In the genomic region with DNA sequence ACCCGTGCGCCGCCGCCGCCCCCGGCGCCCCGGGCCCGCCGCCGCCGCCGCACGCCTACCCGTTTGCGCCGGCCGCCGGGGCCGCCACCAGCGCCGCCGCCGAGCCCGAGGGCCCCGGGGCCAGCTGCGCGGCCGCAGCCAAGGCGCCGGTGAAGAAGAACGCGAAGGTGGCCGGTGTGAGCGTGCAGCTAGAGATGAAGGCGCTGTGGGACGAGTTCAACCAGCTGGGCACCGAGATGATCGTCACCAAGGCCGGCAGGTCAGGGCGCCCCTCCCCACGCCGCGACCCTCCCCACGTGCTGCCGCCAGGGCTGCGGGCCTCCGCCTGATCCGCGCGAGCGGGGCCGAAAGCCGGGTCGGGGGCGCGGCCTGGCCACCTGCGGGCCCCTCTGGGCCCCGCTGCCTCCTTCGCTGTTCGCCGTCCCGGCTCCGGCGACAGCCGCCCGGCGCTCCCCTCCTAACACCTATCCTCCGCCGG, we compare ENCODE assay signal across 16 cellular contexts. TPM values are rescaled to one million over a fixed set of nuclear protein-coding genes. Genes with fewer than 3 reads are reported as not detected.
DNase-seq lines count a peak whose midpoint lies in the region; ATAC-seq, FAIRE-seq and TF ChIP-seq lines count a peak whose summit lies in the region.
"Had no signal": no experiment of that assay in that cellular context is flagged by ENCODE, and none has a peak within 500 bp of the region (broad histone marks: within the 10 kb centered on the region; RNA-seq: fewer than 3 reads in every experiment).

No MANE protein-coding gene starts in this region.

- H3K36me3 ChIP-seq in BJ (ENCODE audit: control insufficient read depth, insufficient read depth, low read length) (no peaks in the 10 kb centered on the region), prostate gland (no peaks in the 10 kb centered on the region)
- H3K36me3 ChIP-seq: left lung, tibial nerve had no signal

- CTCF ChIA-PET in BJ (lab: Yijun Ruan, JAX) (no interaction called here), HEK293T (lab: Yijun Ruan, JAX) (no interaction called here)

- H3K9me3 ChIP-seq in prostate gland = no peaks in the 10 kb centered on the region
- H3K9me3 ChIP-seq: left lung, tibial nerve had no signal

- peaks cover 23% of the 10 kb centered on the region for H3K27me3 ChIP-seq in BJ (ENCODE audit: control insufficient read depth, insufficient read depth, low read length)
- H3K27me3 ChIP-seq in prostate gland (replicated peaks; ENCODE audit: insufficient read depth) = peaks cover 3% of the 10 kb centered on the region

- no peak for FAIRE-seq in urothelium cell line (lab: Jason Lieb, UNC)

- POLR2A ChIA-PET in BJ (lab: Charles Lee) = no interaction called here
- POLR2A ChIA-PET in HEK293T (lab: Yijun Ruan, JAX) = no interaction called here

- H3K4me3 ChIP-seq in BJ (ENCODE audit: low read depth, low read length) (peak overlapping the region; percentile 21; the same call in 1 of the 2 replicates), coronary artery (peak overlapping the region; percentile 65), prostate gland (peak overlapping the region; percentile 18 to 22)
- H3K4me3 ChIP-seq: left lung had no signal

- no peak for TF ChIP-seq POLR2A in prostate gland (IDR thresholded peaks at IDR 0.05)

- no peak for ATAC-seq in HG03460 (IDR thresholded peaks at IDR 0.05; ENCODE audit: unreplicated experiment)
- no peak for ATAC-seq in HG03025 (IDR thresholded peaks at IDR 0.05; ENCODE audit: low FRiP score, unreplicated experiment)
- ATAC-seq: left lung had no signal

- DNase-seq in BJ (ENCODE audit: low read depth) = no peak
- peak; percentile 46 for DNase-seq in HEK293T (ENCODE audit: extremely low spot score)
- DNase-seq in coronary artery (ENCODE audit: low spot score) = no peak
- no peak for DNase-seq in prostate gland (ENCODE audit: low spot score)
- DNase-seq in NCI-H748 (lab: John Stamatoyannopoulos, UW; ENCODE audit: unreplicated experiment) = no peak
- no peak for DNase-seq in urothelium cell line (ENCODE audit: low spot score)
- DNase-seq: activated CD4-positive, alpha-beta T cell treated with anti-CD3 and anti-CD28 coated beads, Interleukin-2, amount 50 U/mL, for 4 hours; activated naive CD4-positive, alpha-beta T cell; NCI-H1105; NCI-H82 had no signal

- intact Hi-C loops in prostate gland (cut with DNase I) = no loop called here

- peaks cover 5% of the 10 kb centered on the region for H3K4me1 ChIP-seq in prostate gland (replicated peaks)

- no CpG with 5 or more reads among the region's 70 CpGs for WGBS in prostate gland

- TF ChIP-seq CTCF in BJ (IDR thresholded peaks at IDR 0.05; ENCODE audit: insufficient read depth, low read depth, low read length) (no peak), coronary artery (IDR thresholded peaks at IDR 0.05) (no peak), prostate gland (IDR thresholded peaks at IDR 0.05) (no peak)

- H3K27ac ChIP-seq in coronary artery = no peak overlapping the region
- no peak overlapping the region for H3K27ac ChIP-seq in prostate gland
- H3K27ac ChIP-seq: HL-60, left lung had no signal

TF ChIP-seq in HEK293T, 16 proteins besides CTCF, POLR2A, EP300 and RAD21:
- no peak for TF ChIP-seq NFRKB (IDR thresholded peaks at IDR 0.05)
- TF ChIP-seq, protein P1, sequence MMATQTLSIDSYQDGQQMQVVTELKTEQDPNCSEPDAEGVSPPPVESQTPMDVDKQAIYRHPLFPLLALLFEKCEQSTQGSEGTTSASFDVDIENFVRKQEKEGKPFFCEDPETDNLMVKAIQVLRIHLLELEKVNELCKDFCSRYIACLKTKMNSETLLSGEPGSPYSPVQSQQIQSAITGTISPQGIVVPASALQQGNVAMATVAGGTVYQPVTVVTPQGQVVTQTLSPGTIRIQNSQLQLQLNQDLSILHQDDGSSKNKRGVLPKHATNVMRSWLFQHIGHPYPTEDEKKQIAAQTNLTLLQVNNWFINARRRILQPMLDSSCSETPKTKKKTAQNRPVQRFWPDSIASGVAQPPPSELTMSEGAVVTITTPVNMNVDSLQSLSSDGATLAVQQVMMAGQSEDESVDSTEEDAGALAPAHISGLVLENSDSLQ (IDR thresholded peaks at IDR 0.05) = no peak
- no peak for TF ChIP-seq FOXA1 (IDR thresholded peaks at IDR 0.05)
- no peak for TF ChIP-seq FOXM1 (IDR thresholded peaks at IDR 0.05; ENCODE audit: borderline replicate concordance)
- no peak for TF ChIP-seq LEF1 (IDR thresholded peaks at IDR 0.05; ENCODE audit: borderline replicate concordance)
- no peak for TF ChIP-seq SUZ12 (IDR thresholded peaks at IDR 0.05)
- TF ChIP-seq BHLHE40 (IDR thresholded peaks at IDR 0.05; ENCODE audit: borderline replicate concordance) = no peak
- TF ChIP-seq L3MBTL2 (conservative IDR thresholded peaks at IDR 0.05) = no peak; the same call in 1 of the 2 replicates
- TF ChIP-seq ELF4 (IDR thresholded peaks at IDR 0.05) = no peak
- TF ChIP-seq FOXK2 (IDR thresholded peaks at IDR 0.05) = no peak
- TF ChIP-seq TARDBP (IDR thresholded peaks at IDR 0.05) = no peak
- no peak for TF ChIP-seq SP1 (IDR thresholded peaks at IDR 0.05)
- TF ChIP-seq HDGF (IDR thresholded peaks at IDR 0.05; ENCODE audit: borderline replicate concordance) = no peak
- no peak for TF ChIP-seq ZNF384 (IDR thresholded peaks at IDR 0.05)

RNA-seq across cellular contexts. Expression of a gene that starts 0.5 kb away (rescaled TPM):
- not detected in 2 replicates for polyA plus RNA-seq in BJ (2011; rRNA removed)
- polyA minus RNA-seq in BJ (2011; rRNA and poly(A)+ RNA removed) = not detected in 2 replicates
- 10 to 100 TPM; 11.0 to 20.2 TPM for total RNA-seq in prostate gland
- total RNA-seq: chondrocyte had no signal

RNA-seq across cellular contexts. Expression of a gene that starts 37.7 kb away (rescaled TPM):
- 1.3 and 4.2 TPM in 2 replicates for polyA plus RNA-seq in BJ (2011; rRNA removed)
- polyA minus RNA-seq in BJ (2011; rRNA and poly(A)+ RNA removed) = 0.95 and 1.2 TPM in 2 replicates
- 10 to 100 TPM in 1 of 2 donors, 1 to 10 TPM in 1; 6.8 to 60.3 TPM for total RNA-seq in prostate gland

RNA-seq across cellular contexts. Expression of a gene that starts 46.8 kb away (rescaled TPM):
- polyA plus RNA-seq in BJ (2011; rRNA removed) = 21.0 and 38.8 TPM in 2 replicates
- 30.5 and 33.7 TPM in 2 replicates for polyA minus RNA-seq in BJ (2011; rRNA and poly(A)+ RNA removed)
- total RNA-seq in prostate gland = 10 to 100 TPM; 17.1 to 96.2 TPM
